8 cellular contexts compared by ENCODE assay signal in the genomic region with DNA sequence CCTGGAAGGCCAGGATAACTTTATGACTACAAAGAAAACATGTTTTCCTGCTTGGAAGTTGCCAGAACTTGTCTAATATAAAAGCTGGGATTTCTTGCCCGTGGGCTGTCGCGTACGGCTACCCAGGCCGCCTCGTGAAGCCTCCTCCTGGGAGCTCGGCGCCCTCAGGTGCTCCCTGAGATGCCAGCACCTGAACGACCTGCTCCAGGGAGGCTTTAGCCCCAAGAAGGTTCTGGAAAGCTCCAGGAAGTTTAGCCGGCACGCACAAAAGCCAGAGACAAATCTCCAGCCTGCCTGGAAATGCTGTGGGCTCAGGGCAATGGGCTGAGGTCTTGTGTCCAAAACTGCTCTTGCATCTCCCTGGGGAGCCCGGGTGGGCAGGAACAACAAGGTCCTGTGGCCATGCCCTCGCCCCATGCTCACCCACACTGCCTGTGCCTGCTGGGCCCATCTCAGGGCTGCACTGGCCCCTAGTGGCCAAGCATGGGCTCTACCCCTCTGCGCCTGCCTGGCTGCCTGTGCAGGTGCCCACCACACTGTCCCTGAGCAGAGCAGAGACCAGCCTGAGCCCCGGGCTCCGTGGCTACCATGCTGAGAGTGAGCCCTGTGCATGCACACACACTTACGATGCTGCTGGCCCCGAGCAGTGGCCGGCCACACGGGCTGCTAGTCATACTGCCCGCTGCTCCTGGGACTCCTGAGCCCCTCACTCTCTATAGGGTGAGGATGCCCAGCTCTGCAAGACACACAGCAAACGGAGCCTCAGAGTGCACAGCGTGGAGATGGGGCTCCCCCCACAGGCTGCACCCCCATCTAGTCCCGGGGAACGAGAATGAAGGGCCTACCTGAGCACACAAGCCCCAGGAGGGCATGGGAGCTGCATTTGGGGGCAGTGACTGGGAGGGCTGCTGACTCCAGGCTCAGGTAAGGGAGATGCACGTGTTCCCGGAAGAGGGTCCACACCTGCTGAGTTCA. TPM values are rescaled to one million over a fixed set of nuclear protein-coding genes. Genes with fewer than 3 reads are reported as not detected.
DNase-seq lines count a peak whose midpoint lies in the region; ATAC-seq and TF ChIP-seq lines count a peak whose summit lies in the region.

No MANE protein-coding gene starts in this region.

- no peaks in the 10 kb centered on the region for H3F3A ChIP-seq in neural cell (ENCODE audit: insufficient read depth, low read length, poor library complexity, severe bottlenecking)

- peak; percentile 97 for TF ChIP-seq CTCF in neural cell (IDR thresholded peaks at IDR 0.05; ENCODE audit: poor library complexity, severe bottlenecking)
- peak in 6 of 7 experiments; percentile 35 to 93 (median 90) for TF ChIP-seq CTCF in stomach (IDR thresholded peaks at IDR 0.05)

- WGBS in stomach, 5 donors = 20 to 36% (median 22%) methylated on average over 16 to 27 of the region's 27 CpGs

- no peaks in the 10 kb centered on the region for H4K20me1 ChIP-seq in neural cell (ENCODE audit: insufficient read depth)

- intact Hi-C loops in stomach (cut with DNase I; ENCODE audit: low total_unique reads) = no loop called here

- H3K9me3 ChIP-seq in neural cell (ENCODE audit: low read length) (no peaks in the 10 kb centered on the region), stomach (no peaks in the 10 kb centered on the region)

- H2AFZ ChIP-seq in neural cell (ENCODE audit: low read depth, low read length) = no peak overlapping the region

- H3K9me2 ChIP-seq in neural cell (ENCODE audit: insufficient read depth, low read length) = no peaks in the 10 kb centered on the region

- DNase-seq in Daoy (ENCODE audit: low read depth) (peak; percentile 78), OCI-M1 (lab: John Stamatoyannopoulos, UW) (peak; percentile 75), activated T-cell treated with anti-CD3 and anti-CD28 coated beads for 24 hours (ENCODE audit: low read depth) (peak; percentile 70), stomach (peak; percentile 80)

- peak; percentile 99 for TF ChIP-seq RAD21 in neural cell (conservative IDR thresholded peaks at IDR 0.05)

- no peak overlapping the region for H3K4me3 ChIP-seq in neural cell (ENCODE audit: low read length)
- H3K4me3 ChIP-seq in stomach = no peak overlapping the region

- H3K27me3 ChIP-seq in neural cell (ENCODE audit: insufficient read depth, low read depth, low read length) (peaks cover 19% of the 10 kb centered on the region), stomach (peaks cover 0 to 42% (median 12%) of the 10 kb centered on the region in 3 donors)

- TF ChIP-seq POLR2A in stomach (IDR thresholded peaks at IDR 0.05) = no peak

- no peak overlapping the region for H3K4me2 ChIP-seq in neural cell (ENCODE audit: low read length)

- no peaks in the 10 kb centered on the region for H3K79me2 ChIP-seq in neural cell (replicated peaks; ENCODE audit: insufficient read depth, low read length)

- H3K27ac ChIP-seq in neural cell (ENCODE audit: low read length) = no peak overlapping the region
- H3K27ac ChIP-seq in stomach = peak overlapping the region in 3 of 5 donors; percentile 36 to 43 (median 37)

- H3K36me3 ChIP-seq in neural cell (ENCODE audit: insufficient read depth, low read length) (no peaks in the 10 kb centered on the region), stomach (no peaks in the 10 kb centered on the region)

- TF ChIP-seq EP300 in neural cell (conservative IDR thresholded peaks at IDR 0.05; ENCODE audit: poor library complexity, severe bottlenecking) (no peak), stomach (IDR thresholded peaks at IDR 0.05) (no peak)

- peaks cover 28 to 56% (median 49%) of the 10 kb centered on the region in 4 donors for H3K4me1 ChIP-seq in stomach

- no peak overlapping the region for H3K9ac ChIP-seq in neural cell (ENCODE audit: low read length)

- ATAC-seq in HG02763 (IDR thresholded peaks at IDR 0.05; ENCODE audit: unreplicated experiment) (peak; percentile 78), esophagus mucosa (peak; percentile 67), GM19023 (IDR thresholded peaks at IDR 0.05; ENCODE audit: unreplicated experiment) (no peak)

TF ChIP-seq in neural cell, 6 proteins besides CTCF, POLR2A, EP300 and RAD21:
- peak; percentile 99 for TF ChIP-seq SMC3 (conservative IDR thresholded peaks at IDR 0.05; ENCODE audit: poor library complexity)
- no peak for TF ChIP-seq MXI1 (conservative IDR thresholded peaks at IDR 0.05; ENCODE audit: poor library complexity, severe bottlenecking)

RNA-seq across cellular contexts. Expression of gene CELSR1, which starts 4.9 kb away (rescaled TPM):
- 2.9 and 4.3 TPM in 2 replicates for total RNA-seq in Daoy (2014; rRNA removed; shearing (Covaris generic))
- total RNA-seq in esophagus mucosa = 36.0 TPM
- polyA plus RNA-seq in neural cell = 0.04 and 0.14 TPM in 2 replicates
- polyA minus RNA-seq in neural cell = 0.46 and 0.49 TPM in 2 replicates
- 10 to 100 TPM in 4 of 5 donors, under 1 TPM in 1; 0.29 to 78.2 (median 29.8) TPM for total RNA-seq in stomach
- polyA plus RNA-seq in stomach = 10 to 100 TPM in 1 of 3 donors, 1 to 10 TPM in 2; 1.8 to 15.7 (median 4.6) TPM
